Comparison of ENCODE assay signal across 8 cellular contexts in genomic region chr11:46918778-46919513, GRCh38. TPM values are rescaled to one million over a fixed set of nuclear protein-coding genes. Genes with fewer than 3 reads are reported as not detected.
A peak's percentile ranks its signal among the peaks of the same experiment; 100 is the strongest.
DNase-seq lines count a peak whose midpoint lies in the region; ATAC-seq and TF ChIP-seq lines count a peak whose summit lies in the region.

No MANE protein-coding gene starts in this region.

- H3K14ac ChIP-seq in IMR-90 (replicated peaks; ENCODE audit: low read depth, low read length), result no peak overlapping the region

- intact Hi-C loops in IMR-90 (cut with micrococcal nuclease), result no loop called here
- intact Hi-C loops in left colon (cut with DNase I, micrococcal nuclease), result no loop called here

- TF ChIP-seq CTCF in BE2C (IDR thresholded peaks at IDR 0.05; ENCODE audit: low read depth, low read length) (no peak), IMR-90 (conservative IDR thresholded peaks at IDR 0.05; ENCODE audit: low read depth, low read length) (no peak), chondrocyte (IDR thresholded peaks at IDR 0.05) (no peak), nephron progenitor cell (IDR thresholded peaks at IDR 0.05) (no peak)

- H3K36me3 Mint-ChIP-seq in chondrocyte (ENCODE audit: low read depth), result no peaks in the 10 kb centered on the region
- no peaks in the 10 kb centered on the region for H3K36me3 Mint-ChIP-seq in nephron progenitor cell (ENCODE audit: low read depth)

- no peak overlapping the region for H3K27ac ChIP-seq in IMR-90 (ENCODE audit: insufficient read depth, low read length)

- H3K9me3 Mint-ChIP-seq in chondrocyte (ENCODE audit: low read depth), result no peaks in the 10 kb centered on the region
- H3K9me3 Mint-ChIP-seq in nephron progenitor cell, result no peaks in the 10 kb centered on the region

- H3K4me1 Mint-ChIP-seq in chondrocyte (ENCODE audit: low read depth) (peaks cover 56% of the 10 kb centered on the region), nephron progenitor cell (peaks cover 58% of the 10 kb centered on the region)

- TF ChIP-seq POLR2A in IMR-90 (IDR thresholded peaks at IDR 0.05; ENCODE audit: low read depth, low read length), result no peak

- H4K8ac ChIP-seq in IMR-90 (ENCODE audit: low read depth in 2 of 2, low read length in 2 of 2), result no peak overlapping the region

- H3K27ac Mint-ChIP-seq in chondrocyte (ENCODE audit: unreplicated experiment) (peak overlapping the region; percentile 42), nephron progenitor cell (peak overlapping the region; percentile 96)

- H3K4me3 Mint-ChIP-seq in chondrocyte (ENCODE audit: unreplicated experiment) (peak overlapping the region; percentile 76), nephron progenitor cell (peak overlapping the region; percentile 87)

- no peaks in the 10 kb centered on the region for H3K4me1 ChIP-seq in BE2C
- peaks cover 7% of the 10 kb centered on the region for H3K4me1 ChIP-seq in IMR-90 (ENCODE audit: control insufficient read depth, insufficient read depth, low read length)

- H3K27me3 Mint-ChIP-seq in chondrocyte (ENCODE audit: low read depth) (no peaks in the 10 kb centered on the region), nephron progenitor cell (ENCODE audit: low read depth, poor library complexity) (no peaks in the 10 kb centered on the region)

- H3K23ac ChIP-seq in IMR-90 (ENCODE audit: low read depth, low read length), result no peak overlapping the region

- CTCF ChIA-PET in IMR-90 (lab: Yijun Ruan, JAX), result interaction anchor here (0.6 to 0.8 kb wide), 3 partner anchors 209 to 243 kb away, joined by 3 to 4 read pairs (median 3); no protein-coding TSS in a partner anchor

- peak overlapping the region; percentile 83 for H2AFZ ChIP-seq in IMR-90 (replicated peaks; ENCODE audit: low read length, poor library complexity)

- H3K36me3 ChIP-seq in BE2C (no peaks in the 10 kb centered on the region), IMR-90 (ENCODE audit: control insufficient read depth, insufficient read depth, low read length) (no peaks in the 10 kb centered on the region)

- no peak overlapping the region for H3K4ac ChIP-seq in IMR-90 (ENCODE audit: low read depth, low read length)

- BruUV-seq in IMR-90 (replicated peaks; lab: Mats Ljungman, UMichigan), result no TSS peak

- H3K18ac ChIP-seq in IMR-90 (ENCODE audit: low read depth, low read length), result no peak overlapping the region; the same call in 1 of the 2 replicates

- TF ChIP-seq RAD21 in IMR-90 (IDR thresholded peaks at IDR 0.05; ENCODE audit: low read length), result no peak

- no peak overlapping the region for H3K56ac ChIP-seq in IMR-90 (ENCODE audit: extremely low read depth, insufficient read depth, low read length)

- peaks cover 8% of the 10 kb centered on the region; the same call in 1 of the 2 replicates for H4K20me1 ChIP-seq in IMR-90 (ENCODE audit: insufficient read depth, low read length)

- ATAC-seq in IMR-90 (ENCODE audit: low read depth), result no peak
- no peak for ATAC-seq in left colon
- no peak for ATAC-seq in HG02981 (IDR thresholded peaks at IDR 0.05; ENCODE audit: unreplicated experiment)

- no peak overlapping the region for H3K9ac ChIP-seq in IMR-90 (ENCODE audit: low read depth, low read length)

- POLR2A ChIA-PET in IMR-90 (lab: Charles Lee; ENCODE audit: unreplicated experiment), result no interaction called here

- 24% methylated on average over 10 of the region's 17 CpGs; no CpG with 5 or more reads in 1 of the 2 experiments for WGBS in IMR-90 (ENCODE audit: extremely low coverage in 2 of 2, insufficient read length in 1 of 2), 2 experiments

- H3K4me3 ChIP-seq in BE2C (ENCODE audit: low read depth, low read length) (peak overlapping the region; percentile 19; the same call in 1 of the 2 replicates), IMR-90 (ENCODE audit: insufficient read depth, low read depth, low read length) (peak overlapping the region; percentile 22)

- no peak overlapping the region; the same call in 1 of the 2 replicates for H4K91ac ChIP-seq in IMR-90 (ENCODE audit: insufficient read depth, low read depth, low read length)

- H2BK15ac ChIP-seq in IMR-90 (ENCODE audit: low read depth, low read length), result no peak overlapping the region

- no peak overlapping the region for H2BK20ac ChIP-seq in IMR-90 (ENCODE audit: low read depth, low read length)

- in situ Hi-C loops in IMR-90 (cut with MboI; ENCODE audit: low sequenced_read_pairs), result loop anchor here (10.0 kb wide), 1 partner anchor 236 kb away; no protein-coding TSS in a partner anchor

- H3K27me3 ChIP-seq in BE2C (peaks cover 15% of the 10 kb centered on the region), IMR-90 (ENCODE audit: control insufficient read depth, insufficient read depth, low read length) (no peaks in the 10 kb centered on the region)

- H4K5ac ChIP-seq in IMR-90 (ENCODE audit: low read depth, low read length), result no peak overlapping the region

- dilution Hi-C loops in IMR-90 (cut with HindIII; ENCODE audit: low sequenced_read_pairs, unreplicated experiment), result no loop called here

- H3K79me1 ChIP-seq in IMR-90 (ENCODE audit: low read depth in 1 of 2, low read length in 2 of 2), result peaks cover 0 to 3% of the 10 kb centered on the region in 2 experiments; a peak in 1 of 4 replicates

- H3K9me3 ChIP-seq in BE2C, result no peaks in the 10 kb centered on the region
- no peaks in the 10 kb centered on the region for H3K9me3 ChIP-seq in IMR-90 (ENCODE audit: control insufficient read depth, insufficient read depth, low read length)

- DNase-seq in BE2C, result no peak
- no peak for DNase-seq in IMR-90
- DNase-seq in chondrocyte (ENCODE audit: low spot score), result no peak
- no peak for DNase-seq in nephron progenitor cell
- no peak for DNase-seq in left colon
- DNase-seq in foreskin melanocyte, result no peak
- no peak for DNase-seq in NCI-H1694 treated with DMSO at 0.1 percent for 48 hours (lab: John Stamatoyannopoulos, UW)

- H3K4me2 ChIP-seq in IMR-90 (ENCODE audit: low read depth, low read length), result peak overlapping the region; percentile 61

- peaks cover 7% of the 10 kb centered on the region for H3K9me1 ChIP-seq in IMR-90 (ENCODE audit: insufficient read depth, low read length)

- no peak overlapping the region for H2AK9ac ChIP-seq in IMR-90 (replicated peaks; ENCODE audit: low read depth, low read length, poor library complexity)

- H2BK120ac ChIP-seq in IMR-90 (ENCODE audit: low read depth, low read length), result no peak overlapping the region

- H2BK5ac ChIP-seq in IMR-90 (ENCODE audit: low read depth, low read length, poor library complexity, severe bottlenecking), result no peak overlapping the region

- H2AK5ac ChIP-seq in IMR-90 (ENCODE audit: low read depth, low read length), result no peak overlapping the region

TF ChIP-seq in IMR-90, 13 proteins besides CTCF, POLR2A, EP300 and RAD21:
- no peak for TF ChIP-seq RCOR1 (IDR thresholded peaks at IDR 0.05; ENCODE audit: insufficient replicate concordance, low read length)
- TF ChIP-seq MXI1 (IDR thresholded peaks at IDR 0.05; ENCODE audit: borderline replicate concordance, low read depth, low read length), result no peak
- TF ChIP-seq USF2 (IDR thresholded peaks at IDR 0.05; ENCODE audit: low read depth, low read length), result no peak
- TF ChIP-seq CHD1 (IDR thresholded peaks at IDR 0.05; ENCODE audit: low read depth, low read length), result no peak

RNA-seq across cellular contexts. Expression of gene LRP4, which starts 0.6 kb away (rescaled TPM):
- polyA plus RNA-seq in BE2C (2012; ENCODE audit: insufficient read depth, insufficient read length, low read depth), result 1.1 TPM
- total RNA-seq in IMR-90 (2012; rRNA removed), result 3.9 and 4.1 TPM in 2 replicates
- 5.1 and 5.8 TPM in 2 replicates for polyA plus RNA-seq in IMR-90 (2012; rRNA removed)
- polyA plus RNA-seq in IMR-90 (2012; cell fraction: cytosol; rRNA removed), result 3.2 and 3.3 TPM in 2 replicates
- 8.7 and 11.6 TPM in 2 replicates for polyA plus RNA-seq in IMR-90 (2012; cell fraction: nucleus; rRNA removed; ENCODE audit: low replicate concordance)
- 7.0 to 14.8 TPM (median 7.1 TPM) in 3 replicates for total RNA-seq in chondrocyte
- total RNA-seq in left colon, result 10 to 100 TPM in 1 of 2 donors, 1 to 10 TPM in 1; 6.7 to 43.3 TPM

RNA-seq across cellular contexts. Expression of gene CSTPP1, which starts 17.6 kb away (rescaled TPM):
- polyA plus RNA-seq in BE2C (2012; ENCODE audit: insufficient read depth, insufficient read length, low read depth), result 27.3 TPM
- total RNA-seq in IMR-90 (2012; rRNA removed) (21.1 and 22.0 TPM in 2 replicates), chondrocyte (19.6 to 37.7 TPM (median 23.3 TPM) in 3 replicates), left colon (10 to 100 TPM; 27.7 to 34.8 TPM)
- 35.7 and 36.6 TPM in 2 replicates for polyA plus RNA-seq in IMR-90 (2012; rRNA removed)
- polyA plus RNA-seq in IMR-90 (2012; cell fraction: cytosol; rRNA removed), result 40.1 and 40.4 TPM in 2 replicates
- 25.2 and 32.4 TPM in 2 replicates for polyA plus RNA-seq in IMR-90 (2012; cell fraction: nucleus; rRNA removed; ENCODE audit: low replicate concordance)
